ENCODE assay signal across 3 cellular contexts in the genomic region with DNA sequence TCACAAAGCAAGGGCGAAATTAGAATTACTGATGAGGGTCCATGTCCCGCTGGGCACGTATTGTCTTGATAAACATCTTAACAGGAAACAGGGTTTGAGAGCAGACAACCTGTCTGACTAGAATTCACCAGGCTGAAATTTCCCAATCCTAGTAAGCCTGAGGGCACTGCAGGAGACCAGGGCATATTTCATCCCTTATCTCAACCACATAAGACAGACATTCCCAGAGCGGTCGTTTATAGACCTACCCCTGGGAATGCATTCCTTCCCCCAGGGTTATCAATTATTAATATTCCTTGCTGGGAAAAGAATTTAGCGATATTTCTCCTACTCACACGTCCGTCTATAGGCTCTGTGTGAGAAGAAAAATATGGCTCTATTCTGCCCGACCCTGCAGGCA.
A peak's percentile ranks its signal among the peaks of the same experiment; 100 is the strongest.
TF ChIP-seq lines count a peak whose summit lies in the region.

No MANE protein-coding gene starts in this region.

TF ChIP-seq in HCT116, 20 proteins besides CTCF, POLR2A, EP300 and RAD21:
- peak; percentile 78 for TF ChIP-seq CBX3 (IDR thresholded peaks at IDR 0.05; ENCODE audit: low read depth)

TF ChIP-seq in H1, 55 proteins besides CTCF, POLR2A, EP300 and RAD21:
- 0 out of 2 replicates have a peak, but pooled peaks have one; percentile 9 for TF ChIP-seq CEBPB (IDR thresholded peaks at IDR 0.05; ENCODE audit: low read depth, low read length)

TF ChIP-seq in HepG2, 621 proteins besides CTCF, POLR2A, EP300 and RAD21:
- TF ChIP-seq SETDB1 (CRISPR knock-in tag; IDR thresholded peaks at IDR 0.05; ENCODE audit: borderline replicate concordance), result peak; percentile 84; the same call in 1 of the 2 replicates
